In genomic region chr1:42392923-42393848, GRCh38 we compare ENCODE assay signal across 1 cellular context.
A peak's percentile ranks its signal among the peaks of the same experiment; 100 is the strongest.
TF ChIP-seq lines count a peak whose summit lies in the region.

No MANE protein-coding gene starts in this region.

TF ChIP-seq in HEK293, 187 proteins besides CTCF, POLR2A, EP300 and RAD21 (continued from another document):
- TF ChIP-seq ZBTB26 (tag by site-specific recombination; optimal IDR thresholded peaks at IDR 0.05), result no peak
- no peak for TF ChIP-seq ZBTB11 (tag by site-specific recombination; conservative IDR thresholded peaks at IDR 0.05; ENCODE audit: low read depth)
- TF ChIP-seq ZNF280C (tag by site-specific recombination; IDR thresholded peaks at IDR 0.05), result no peak
- TF ChIP-seq GLIS1 (tag by site-specific recombination; IDR thresholded peaks at IDR 0.05), result no peak
- no peak for TF ChIP-seq ZNF623 (tag by site-specific recombination; IDR thresholded peaks at IDR 0.05)
- no peak for TF ChIP-seq ZSCAN16 (tag by site-specific recombination; IDR thresholded peaks at IDR 0.05)
- no peak for TF ChIP-seq HOXD13 (CRISPR knock-in tag; IDR thresholded peaks at IDR 0.05; ENCODE audit: borderline replicate concordance)
- TF ChIP-seq IKZF3 (tag by site-specific recombination; IDR thresholded peaks at IDR 0.05), result no peak
- TF ChIP-seq GLI4 (tag by site-specific recombination; IDR thresholded peaks at IDR 0.05), result no peak
- TF ChIP-seq, protein P1, sequence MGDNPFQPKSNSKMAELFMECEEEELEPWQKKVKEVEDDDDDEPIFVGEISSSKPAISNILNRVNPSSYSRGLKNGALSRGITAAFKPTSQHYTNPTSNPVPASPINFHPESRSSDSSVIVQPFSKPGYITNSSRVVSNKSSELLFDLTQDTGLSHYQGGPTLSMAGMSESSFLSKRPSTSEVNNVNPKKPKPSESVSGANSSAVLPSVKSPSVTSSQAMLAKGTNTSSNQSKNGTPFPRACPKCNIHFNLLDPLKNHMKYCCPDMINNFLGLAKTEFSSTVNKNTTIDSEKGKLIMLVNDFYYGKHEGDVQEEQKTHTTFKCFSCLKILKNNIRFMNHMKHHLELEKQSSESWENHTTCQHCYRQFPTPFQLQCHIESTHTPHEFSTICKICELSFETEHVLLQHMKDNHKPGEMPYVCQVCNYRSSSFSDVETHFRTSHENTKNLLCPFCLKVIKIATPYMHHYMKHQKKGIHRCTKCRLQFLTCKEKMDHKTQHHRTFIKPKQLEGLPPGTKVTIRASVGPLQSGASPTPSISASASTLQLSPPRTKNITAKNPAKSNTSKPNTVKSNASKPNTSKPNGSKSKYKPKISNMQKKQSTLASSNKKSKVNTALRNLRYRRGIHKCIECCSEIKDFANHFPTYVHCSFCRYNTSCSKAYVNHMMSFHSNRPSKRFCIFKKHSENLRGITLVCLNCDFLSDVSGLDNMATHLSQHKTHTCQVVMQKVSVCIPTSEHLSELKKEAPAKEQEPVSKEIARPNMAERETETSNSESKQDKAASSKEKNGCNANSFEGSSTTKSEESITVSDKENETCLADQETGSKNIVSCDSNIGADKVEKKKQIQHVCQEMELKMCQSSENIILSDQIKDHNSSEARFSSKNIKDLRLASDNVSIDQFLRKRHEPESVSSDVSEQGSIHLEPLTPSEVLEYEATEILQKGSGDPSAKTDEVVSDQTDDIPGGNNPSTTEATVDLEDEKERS (tag by site-specific recombination; IDR thresholded peaks at IDR 0.05), result no peak
- no peak for TF ChIP-seq ZNF211 (tag by site-specific recombination; IDR thresholded peaks at IDR 0.05; ENCODE audit: low read depth)
- TF ChIP-seq, protein P2, sequence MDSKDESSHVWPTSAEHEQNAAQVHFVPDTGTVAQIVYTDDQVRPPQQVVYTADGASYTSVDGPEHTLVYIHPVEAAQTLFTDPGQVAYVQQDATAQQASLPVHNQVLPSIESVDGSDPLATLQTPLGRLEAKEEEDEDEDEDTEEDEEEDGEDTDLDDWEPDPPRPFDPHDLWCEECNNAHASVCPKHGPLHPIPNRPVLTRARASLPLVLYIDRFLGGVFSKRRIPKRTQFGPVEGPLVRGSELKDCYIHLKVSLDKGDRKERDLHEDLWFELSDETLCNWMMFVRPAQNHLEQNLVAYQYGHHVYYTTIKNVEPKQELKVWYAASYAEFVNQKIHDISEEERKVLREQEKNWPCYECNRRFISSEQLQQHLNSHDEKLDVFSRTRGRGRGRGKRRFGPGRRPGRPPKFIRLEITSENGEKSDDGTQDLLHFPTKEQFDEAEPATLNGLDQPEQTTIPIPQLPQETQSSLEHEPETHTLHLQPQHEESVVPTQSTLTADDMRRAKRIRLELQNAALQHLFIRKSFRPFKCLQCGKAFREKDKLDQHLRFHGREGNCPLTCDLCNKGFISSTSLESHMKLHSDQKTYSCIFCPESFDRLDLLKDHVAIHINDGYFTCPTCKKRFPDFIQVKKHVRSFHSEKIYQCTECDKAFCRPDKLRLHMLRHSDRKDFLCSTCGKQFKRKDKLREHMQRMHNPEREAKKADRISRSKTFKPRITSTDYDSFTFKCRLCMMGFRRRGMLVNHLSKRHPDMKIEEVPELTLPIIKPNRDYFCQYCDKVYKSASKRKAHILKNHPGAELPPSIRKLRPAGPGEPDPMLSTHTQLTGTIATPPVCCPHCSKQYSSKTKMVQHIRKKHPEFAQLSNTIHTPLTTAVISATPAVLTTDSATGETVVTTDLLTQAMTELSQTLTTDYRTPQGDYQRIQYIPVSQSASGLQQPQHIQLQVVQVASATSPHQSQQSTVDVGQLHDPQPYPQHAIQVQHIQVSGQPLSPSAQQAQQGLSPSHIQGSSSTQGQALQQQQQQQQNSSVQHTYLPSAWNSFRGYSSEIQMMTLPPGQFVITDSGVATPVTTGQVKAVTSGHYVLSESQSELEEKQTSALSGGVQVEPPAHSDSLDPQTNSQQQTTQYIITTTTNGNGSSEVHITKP (tag by site-specific recombination; IDR thresholded peaks at IDR 0.05), result peak; percentile 40; the same call in 1 of the 2 replicates
- TF ChIP-seq ZNF664 (tag by site-specific recombination; IDR thresholded peaks at IDR 0.05), result 0 out of 2 replicates have a peak, but pooled peaks have one; percentile 8
- TF ChIP-seq ZNF175 (tag by site-specific recombination; IDR thresholded peaks at IDR 0.05), result no peak
- TF ChIP-seq ZNF416 (tag by site-specific recombination; IDR thresholded peaks at IDR 0.05), result no peak
- peak; percentile 84; the same call in 1 of the 2 replicates for TF ChIP-seq EGR2 (tag by site-specific recombination; IDR thresholded peaks at IDR 0.05; ENCODE audit: low read depth)
- TF ChIP-seq ZFHX2 (tag by site-specific recombination; conservative IDR thresholded peaks at IDR 0.05), result peak; percentile 81
- TF ChIP-seq ZNF266 (tag by site-specific recombination; IDR thresholded peaks at IDR 0.05; ENCODE audit: low read depth), result no peak
- no peak for TF ChIP-seq KLF16 (tag by site-specific recombination; IDR thresholded peaks at IDR 0.05)
- no peak for TF ChIP-seq SCRT1 (tag by site-specific recombination; IDR thresholded peaks at IDR 0.05; ENCODE audit: borderline replicate concordance)
- no peak for TF ChIP-seq ZNF792 (tag by site-specific recombination; IDR thresholded peaks at IDR 0.05)
- TF ChIP-seq YY1 (tag by site-specific recombination; IDR thresholded peaks at IDR 0.05), result no peak
- 0 out of 2 replicates have a peak, but pooled peaks have one; percentile 9 for TF ChIP-seq SP3 (tag by site-specific recombination; IDR thresholded peaks at IDR 0.05)
- TF ChIP-seq, protein P3, sequence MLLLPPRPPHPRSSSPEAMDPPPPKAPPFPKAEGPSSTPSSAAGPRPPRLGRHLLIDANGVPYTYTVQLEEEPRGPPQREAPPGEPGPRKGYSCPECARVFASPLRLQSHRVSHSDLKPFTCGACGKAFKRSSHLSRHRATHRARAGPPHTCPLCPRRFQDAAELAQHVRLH (tag by site-specific recombination; IDR thresholded peaks at IDR 0.05), result no peak
